Comparison of ENCODE assay signal across 21 cellular contexts in genomic region chr17:44606658-44607057, GRCh38. TPM values are rescaled to one million over a fixed set of nuclear protein-coding genes. Genes with fewer than 3 reads are reported as not detected.
DNase-seq lines count a peak whose midpoint lies in the region; FAIRE-seq and TF ChIP-seq lines count a peak whose summit lies in the region.
"Had no signal": no experiment of that assay in that cellular context is flagged by ENCODE, and none has a peak within 500 bp of the region (broad histone marks: within the 10 kb centered on the region; RNA-seq: fewer than 3 reads in every experiment).

No MANE protein-coding gene starts in this region.

- no peak overlapping the region for H3K14ac ChIP-seq in mesenchymal stem cell (ENCODE audit: low read length in 2 of 2)
- H3K14ac ChIP-seq in trophoblast cell (ENCODE audit: low read length): no peak overlapping the region

- H3K79me1 ChIP-seq in mesenchymal stem cell (replicated peaks; ENCODE audit: low read length, poor library complexity, severe bottlenecking) (no peaks in the 10 kb centered on the region), trophoblast cell (ENCODE audit: low read length) (peaks cover 43% of the 10 kb centered on the region)

- peaks cover 3% of the 10 kb centered on the region for H3K9me3 ChIP-seq in mesenchymal stem cell (ENCODE audit: control insufficient read depth, low read length)
- H3K9me3 ChIP-seq in trophoblast cell (ENCODE audit: insufficient read depth, low read depth, low read length): peaks cover 3% of the 10 kb centered on the region
- no peaks in the 10 kb centered on the region for H3K9me3 ChIP-seq in HAP-1

- WGBS in mesenchymal stem cell: 99% methylated on average over 11 of the region's 11 CpGs
- WGBS in trophoblast cell (ENCODE audit: extremely low coverage, insufficient coverage, insufficient read length): no CpG with 5 or more reads among the region's 11 CpGs

- H2BK120ac ChIP-seq in mesenchymal stem cell (ENCODE audit: low read depth, low read length): no peak overlapping the region
- H2BK120ac ChIP-seq in trophoblast cell (ENCODE audit: insufficient read depth, low read length, poor library complexity): peak overlapping the region; percentile 10

- DNase-seq in D341Med (ENCODE audit: low spot score): peak; percentile 19
- DNase-seq in bronchial epithelial cell (ENCODE audit: low read depth): no peak
- no peak for DNase-seq in mesenchymal stem cell
- DNase-seq in trophoblast cell: no peak
- DNase-seq in KBM-7: no peak
- DNase-seq in HAP-1 (ENCODE audit: low spot score in 2 of 2): no peak
- no peak for DNase-seq in DMS 273 treated with DMSO at 0.1 percent for 48 hours (lab: John Stamatoyannopoulos, UW)
- DNase-seq in NCI-H226: no peak
- DNase-seq: Calu3; CD4-positive, alpha-beta T cell; CD8-positive, alpha-beta memory T cell; COR-L47; DMS79; EL; GDM1; HCEC 1CT had no signal

- in situ Hi-C loops in KBM-7 (cut with MboI; ENCODE audit: low pct_unique_long_range_greater_than_20kb, low sequenced_read_pairs): no loop called here
- in situ Hi-C loops in HAP-1 (cut with MboI; ENCODE audit: low sequenced_read_pairs): no loop called here

- H4K8ac ChIP-seq in mesenchymal stem cell (ENCODE audit: low read length) (no peak overlapping the region), trophoblast cell (ENCODE audit: low read depth, low read length) (no peak overlapping the region)

- peaks cover 4% of the 10 kb centered on the region for H3K79me2 ChIP-seq in trophoblast cell (ENCODE audit: control insufficient read depth, insufficient read depth, low read length, poor library complexity)

- H2AFZ ChIP-seq in mesenchymal stem cell (ENCODE audit: low read depth, low read length): no peak overlapping the region
- no peak overlapping the region for H2AFZ ChIP-seq in trophoblast cell (ENCODE audit: insufficient read depth, low read length, poor library complexity)
- H2AFZ ChIP-seq: GM23338 had no signal

- H3K4me1 ChIP-seq in mesenchymal stem cell (ENCODE audit: control insufficient read depth, insufficient read depth, low read depth, low read length) (peaks cover 39% of the 10 kb centered on the region), trophoblast cell (ENCODE audit: control insufficient read depth in 1 of 2, insufficient read depth in 2 of 2, low read length in 2 of 2) (peaks cover 31 to 44% of the 10 kb centered on the region in 2 experiments), HAP-1 (no peaks in the 10 kb centered on the region)

- H4K91ac ChIP-seq in mesenchymal stem cell (ENCODE audit: low read length): no peak overlapping the region
- H4K91ac ChIP-seq in trophoblast cell (ENCODE audit: low read depth, low read length): peak overlapping the region; percentile 45

- H3K9ac ChIP-seq in mesenchymal stem cell (ENCODE audit: low read length) (no peak overlapping the region), trophoblast cell (ENCODE audit: low read length) (no peak overlapping the region)

- no peak for TF ChIP-seq CTCF in bronchial epithelial cell (IDR thresholded peaks at IDR 0.05; ENCODE audit: insufficient read depth, low read length, severe bottlenecking)

- peaks cover 1% of the 10 kb centered on the region for H3K27me3 ChIP-seq in bronchial epithelial cell (ENCODE audit: control insufficient read depth, insufficient read depth, low read length)
- H3K27me3 ChIP-seq in mesenchymal stem cell (ENCODE audit: control insufficient read depth in 1 of 2, insufficient read depth in 1 of 2, low read length in 2 of 2): no peaks in the 10 kb centered on the region
- no peaks in the 10 kb centered on the region for H3K27me3 ChIP-seq in trophoblast cell (ENCODE audit: insufficient read depth, low read length)
- H3K27me3 ChIP-seq in HAP-1 (ENCODE audit: low read depth): no peaks in the 10 kb centered on the region

- H3K27ac ChIP-seq in mesenchymal stem cell (ENCODE audit: low read length, poor library complexity, severe bottlenecking) (no peak overlapping the region), trophoblast cell (ENCODE audit: low read depth, low read length) (no peak overlapping the region)

- H3K4me3 ChIP-seq in bronchial epithelial cell (ENCODE audit: low read depth, low read length): no peak overlapping the region
- H3K4me3 ChIP-seq in mesenchymal stem cell (ENCODE audit: insufficient read depth in 1 of 2, low read depth in 1 of 2, low read length in 2 of 2): no peak overlapping the region
- H3K4me3 ChIP-seq in trophoblast cell (ENCODE audit: low read depth, low read length): no peak overlapping the region
- no peak overlapping the region for H3K4me3 ChIP-seq in HAP-1
- H3K4me3 ChIP-seq: GM12878, GM23338 had no signal

- H3K23ac ChIP-seq in mesenchymal stem cell (ENCODE audit: low read length in 2 of 2) (no peak overlapping the region), trophoblast cell (ENCODE audit: low read length) (no peak overlapping the region)

- H2AK5ac ChIP-seq in mesenchymal stem cell (ENCODE audit: low read length, severe bottlenecking): peak overlapping the region; percentile 25
- peak overlapping the region; percentile 7 for H2AK5ac ChIP-seq in trophoblast cell (ENCODE audit: low read length)

- no peak overlapping the region for H3K4ac ChIP-seq in mesenchymal stem cell (ENCODE audit: low read depth in 1 of 2, low read length in 2 of 2)
- no peak overlapping the region for H3K4ac ChIP-seq in trophoblast cell (ENCODE audit: low read depth, low read length)

- H2BK15ac ChIP-seq in mesenchymal stem cell (ENCODE audit: low read depth, poor library complexity, severe bottlenecking): no peak overlapping the region

- no peak overlapping the region for H3K18ac ChIP-seq in mesenchymal stem cell (ENCODE audit: low read depth in 1 of 2, low read length in 2 of 2)
- H3K18ac ChIP-seq in trophoblast cell (ENCODE audit: low read length): no peak overlapping the region

- no peak overlapping the region for H4K12ac ChIP-seq in trophoblast cell (ENCODE audit: low read depth, low read length)

- H2BK12ac ChIP-seq in mesenchymal stem cell (ENCODE audit: low read length in 2 of 2): peak overlapping the region in 1 of 2 experiments; percentile 21
- peak overlapping the region; percentile 62 for H2BK12ac ChIP-seq in trophoblast cell (ENCODE audit: low read length)

- peak; percentile 36 for FAIRE-seq in bronchial epithelial cell (lab: Jason Lieb, UNC)
- FAIRE-seq: GM12878, GM19239, H54 had no signal

- no peaks in the 10 kb centered on the region for H3K36me3 ChIP-seq in bronchial epithelial cell (ENCODE audit: control insufficient read depth, insufficient read depth, low read length)
- no peaks in the 10 kb centered on the region for H3K36me3 ChIP-seq in mesenchymal stem cell (ENCODE audit: control insufficient read depth in 1 of 2, insufficient read depth in 2 of 2, low read depth in 1 of 2, low read length in 2 of 2)
- no peaks in the 10 kb centered on the region for H3K36me3 ChIP-seq in trophoblast cell (ENCODE audit: control insufficient read depth in 1 of 2, insufficient read depth in 2 of 2, low read length in 2 of 2)
- H3K36me3 ChIP-seq in HAP-1 (replicated peaks): no peaks in the 10 kb centered on the region

- H3K4me2 ChIP-seq in mesenchymal stem cell (ENCODE audit: low read length, poor library complexity, severe bottlenecking) (no peak overlapping the region), trophoblast cell (ENCODE audit: low read length) (no peak overlapping the region)
- H3K4me2 ChIP-seq: GM23338 had no signal

- no peak overlapping the region for H2BK5ac ChIP-seq in mesenchymal stem cell (ENCODE audit: low read depth, low read length, poor library complexity, severe bottlenecking)
- H2BK5ac ChIP-seq in trophoblast cell (ENCODE audit: low read depth, low read length, poor library complexity): no peak overlapping the region

RNA-seq across cellular contexts. Expression of gene FZD2, which starts 49.4 kb away (rescaled TPM):
- total RNA-seq in bronchial epithelial cell: under 0.01 and 0.13 TPM in 2 replicates
- polyA plus RNA-seq in mesenchymal stem cell (2013, experiment 1 of 2): 43.8 TPM
- polyA plus RNA-seq in mesenchymal stem cell (2013, experiment 2 of 2): 45.5 TPM
- 24.1 and 24.3 TPM in 2 replicates for polyA plus RNA-seq in trophoblast cell (2013)
- total RNA-seq: CD4-positive, alpha-beta T cell had no signal
- polyA plus RNA-seq: CD8-positive, alpha-beta memory T cell had no signal

RNA-seq across cellular contexts. Expression of gene MEIOC, which starts 49.6 kb away (rescaled TPM):
- total RNA-seq in bronchial epithelial cell: not detected in 2 replicates
- polyA plus RNA-seq in mesenchymal stem cell (2013, experiment 1 of 2): 0.15 TPM
- 0.11 TPM for polyA plus RNA-seq in mesenchymal stem cell (2013, experiment 2 of 2)
- polyA plus RNA-seq in trophoblast cell (2013): 0.14 and 0.29 TPM in 2 replicates
- total RNA-seq: A673 had no signal
